In genomic region chr14:89918721-89919120, GRCh38 we compare ENCODE assay signal across 29 cellular contexts. TPM values are rescaled to one million over a fixed set of nuclear protein-coding genes. Genes with fewer than 3 reads are reported as not detected.
"Had no signal": no experiment of that assay in that cellular context is flagged by ENCODE, and none has a peak within 500 bp of the region (broad histone marks: within the 10 kb centered on the region; RNA-seq: fewer than 3 reads in every experiment).

No MANE protein-coding gene starts in this region.

- H3K27ac Mint-ChIP-seq: activated B cell treated with CpG ODN at 0.5 μM for 24 hours; activated CD8-positive, alpha-beta T cell treated with anti-CD3 and anti-CD28 coated beads for 36 hours; activated naive CD4-positive, alpha-beta T cell treated with anti-CD3 and anti-CD28 coated beads, Interleukin-2, amount 10 ng/mL, durations not matched to agents 7 days and 5 days; activated naive CD8-positive, alpha-beta T cell treated with anti-CD3 and anti-CD28 coated beads, Interleukin-2, amount 10 ng/mL, durations not matched to agents 7 days and 5 days; endodermal cell; T-helper 2 cell treated with Interferon-gamma antibody and Interleukin-4, amounts not matched to agents 5 μg/mL and 100 μg/mL, for 36 hours had no signal

- H3K4me1 ChIP-seq: ascending aorta, colonic mucosa had no signal

- H3K27me3 Mint-ChIP-seq: activated B cell treated with CpG ODN at 0.5 μM for 24 hours; activated naive CD4-positive, alpha-beta T cell treated with anti-CD3 and anti-CD28 coated beads, Interleukin-2, amount 10 ng/mL, durations not matched to agents 7 days and 5 days had no signal

- H3K36me3 ChIP-seq: ascending aorta, brain microvascular endothelial cell, colonic mucosa, WERI-Rb-1 had no signal

- H3K4me1 Mint-ChIP-seq: activated naive CD4-positive, alpha-beta T cell treated with anti-CD3 and anti-CD28 coated beads, Interleukin-2, amount 10 ng/mL, durations not matched to agents 7 days and 5 days had no signal

- H3K36me3 Mint-ChIP-seq: activated naive CD4-positive, alpha-beta T cell treated with anti-CD3 and anti-CD28 coated beads, Interleukin-2, amount 10 ng/mL, durations not matched to agents 7 days and 5 days; activated naive CD4-positive, alpha-beta T cell treated with anti-CD3 and anti-CD28 coated beads, Interleukin-2, amount 50 U/mL, for 72 hours had no signal

- DNase-seq: activated B cell treated with CpG ODN at 0.5 μM for 24 hours; activated CD4-positive, alpha-beta T cell treated with anti-CD3 and anti-CD28 coated beads for 48 hours; activated CD4-positive, alpha-beta T cell treated with anti-CD3 and anti-CD28 coated beads, Interleukin-2, amount 50 U/mL, for 1 hour; activated CD4-positive, alpha-beta T cell treated with anti-CD3 and anti-CD28 coated beads, Interleukin-2, amount 50 U/mL, for 48 hours; activated CD8-positive, alpha-beta memory T cell treated with anti-CD3 and anti-CD28 coated beads for 24 hours; activated CD8-positive, alpha-beta T cell treated with anti-CD3 and anti-CD28 coated beads for 36 hours; activated gamma-delta T cell; activated naive CD4-positive, alpha-beta T cell; activated naive CD4-positive, alpha-beta T cell treated with anti-CD3 and anti-CD28 coated beads, Interleukin-2, amount 10 ng/mL, durations not matched to agents 7 days and 5 days; activated naive CD8-positive, alpha-beta T cell treated with anti-CD3 and anti-CD28 coated beads, Interleukin-2, amount 10 ng/mL, durations not matched to agents 7 days and 5 days; activated T-cell treated with anti-CD3 and anti-CD28 coated beads, Interleukin-2, amount 50 U/mL, for 48 hours; brain microvascular endothelial cell; central memory CD4-positive, alpha-beta T cell; cerebellar nuclear complex; colonic mucosa; effector memory CD4-positive, alpha-beta T cell; endodermal cell; foreskin fibroblast; glutamatergic neuron; T-helper 1 cell; T-helper 17 cell; T1000; WERI-Rb-1 had no signal

- H3K9me3 ChIP-seq: ascending aorta, colonic mucosa had no signal

- H3K27ac ChIP-seq: ascending aorta, brain microvascular endothelial cell, colonic mucosa, WERI-Rb-1 had no signal

- ATAC-seq: activated CD4-positive, CD25-positive, alpha-beta regulatory T cell treated with anti-CD3 and anti-CD28 coated beads, Interleukin-2, amount 50 U/mL, for 24 hours; activated CD8-positive, alpha-beta T cell treated with anti-CD3 and anti-CD28 coated beads for 36 hours; activated naive CD4-positive, alpha-beta T cell treated with anti-CD3 and anti-CD28 coated beads, Interleukin-2, amount 50 U/mL, for 72 hours; esophagus mucosa; T-helper 17 cell had no signal

- H3K4me3 Mint-ChIP-seq: activated B cell treated with CpG ODN at 0.5 μM for 24 hours; activated CD8-positive, alpha-beta T cell treated with anti-CD3 and anti-CD28 coated beads for 36 hours; activated naive CD4-positive, alpha-beta T cell treated with anti-CD3 and anti-CD28 coated beads, Interleukin-2, amount 10 ng/mL, durations not matched to agents 7 days and 5 days; activated naive CD8-positive, alpha-beta T cell treated with anti-CD3 and anti-CD28 coated beads, Interleukin-2, amount 10 ng/mL, durations not matched to agents 7 days and 5 days; endodermal cell; T-helper 17 cell; T-helper 2 cell treated with Interferon-gamma antibody and Interleukin-4, amounts not matched to agents 5 μg/mL and 100 μg/mL, for 36 hours had no signal

- H3K9me3 Mint-ChIP-seq: activated B cell treated with CpG ODN at 0.5 μM for 24 hours; activated CD8-positive, alpha-beta T cell treated with anti-CD3 and anti-CD28 coated beads for 36 hours; activated naive CD4-positive, alpha-beta T cell treated with anti-CD3 and anti-CD28 coated beads, Interleukin-2, amount 10 ng/mL, durations not matched to agents 7 days and 5 days; activated naive CD4-positive, alpha-beta T cell treated with anti-CD3 and anti-CD28 coated beads, Interleukin-2, amount 50 U/mL, for 72 hours; activated naive CD8-positive, alpha-beta T cell treated with anti-CD3 and anti-CD28 coated beads, Interleukin-2, amount 10 ng/mL, durations not matched to agents 7 days and 5 days; endodermal cell; T-helper 2 cell treated with Interferon-gamma antibody and Interleukin-4, amounts not matched to agents 5 μg/mL and 100 μg/mL, for 36 hours had no signal

- H3K27me3 ChIP-seq: ascending aorta, brain microvascular endothelial cell, colonic mucosa had no signal

- FAIRE-seq: frontal cortex had no signal

- H3K4me3 ChIP-seq: ascending aorta, colonic mucosa had no signal

RNA-seq across cellular contexts. Expression of gene EFCAB11, which starts 35.8 kb away (rescaled TPM):
- total RNA-seq: ascending aorta had no signal
